Comparison of ENCODE assay signal across 8 cellular contexts in the genomic region with DNA sequence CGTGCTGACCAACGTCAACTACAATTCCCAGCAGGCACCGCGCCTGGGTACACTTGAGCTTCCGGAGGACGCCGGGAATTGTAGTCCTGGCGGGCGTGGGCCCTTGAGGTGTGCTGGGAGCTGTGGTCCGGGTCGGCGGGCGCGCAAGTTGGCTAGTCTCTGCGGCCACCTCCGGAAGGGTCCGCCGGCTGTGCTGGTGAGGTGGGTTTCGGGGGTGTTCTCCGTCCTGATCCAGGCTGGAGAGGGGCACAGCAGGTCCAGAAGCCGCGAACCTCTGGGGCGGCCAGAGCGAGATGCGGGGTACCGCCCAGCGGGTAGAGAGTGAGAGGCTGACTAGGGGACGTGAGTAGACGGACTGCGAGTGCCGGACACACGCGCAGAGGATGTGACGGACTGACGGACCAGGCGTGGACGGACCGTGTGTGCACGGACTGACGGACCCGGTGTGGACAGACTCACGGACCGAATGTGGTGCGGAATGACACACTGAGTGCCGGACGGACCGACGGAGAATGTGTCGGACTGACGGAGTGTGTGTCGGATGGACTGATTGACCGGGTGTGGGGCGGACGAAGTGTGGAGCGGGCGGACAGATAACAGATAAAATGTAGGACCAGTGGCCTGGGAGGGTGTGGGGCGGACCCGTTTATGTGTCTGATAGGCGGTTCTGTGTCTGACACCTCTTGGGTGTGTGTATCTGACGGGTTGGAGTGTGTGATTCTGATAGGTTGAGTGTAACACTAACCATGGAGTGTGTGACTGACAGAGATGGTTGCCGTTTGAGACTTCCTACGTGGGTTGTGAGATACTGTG. TPM values are rescaled to one million over a fixed set of nuclear protein-coding genes. Genes with fewer than 3 reads are reported as not detected.
DNase-seq lines count a peak whose midpoint lies in the region; FAIRE-seq lines count a peak whose summit lies in the region.

TSS of gene ZSCAN22 (plus strand) at position 81 of the 813 bp plus-strand sequence. CDS start 7,809 bp downstream, outside the sequence.

- H3K9me3 ChIP-seq in HAP-1: no peaks in the 10 kb centered on the region
- peaks cover 2% of the 10 kb centered on the region; the same call in 1 of the 2 replicates for H3K9me3 ChIP-seq in MG63
- H3K9me3 ChIP-seq in neuronal stem cell (replicated peaks in 1 of 2; ENCODE audit: control insufficient read depth in 2 of 2, insufficient read depth in 1 of 2, low read depth in 1 of 2, low read length in 2 of 2): no peaks in the 10 kb centered on the region

- peak within 1 kb of the TSS; percentile 34 for H3K27ac ChIP-seq in neuronal stem cell (replicated peaks; ENCODE audit: low read length)

- peak within 1 kb of the TSS; percentile 89 for H3K18ac ChIP-seq in neuronal stem cell (ENCODE audit: low read length)

- peaks cover 7% of the 10 kb centered on the region for H3K79me1 ChIP-seq in neuronal stem cell (ENCODE audit: low read depth, low read length)

- H3K14ac ChIP-seq in neuronal stem cell (ENCODE audit: low read length): peak within 1 kb of the TSS; percentile 95

- H3K4ac ChIP-seq in neuronal stem cell (ENCODE audit: low read length): peak within 1 kb of the TSS; percentile 61

- peak within 1 kb of the TSS; percentile 95 for H3K4me2 ChIP-seq in neuronal stem cell (ENCODE audit: insufficient read depth, low read length, poor library complexity, severe bottlenecking)

- DNase-seq in GDM1 (lab: John Stamatoyannopoulos, UW) (peak; percentile 79), HAP-1 (ENCODE audit: low spot score in 2 of 2) (peak; percentile 95 to 98), MG63 (peak; percentile 98), SHP77 (lab: John Stamatoyannopoulos, UW) (peak; percentile 93 to 98), activated gamma-delta T cell (lab: John Stamatoyannopoulos, UW) (peak; percentile 73), frontal cortex (ENCODE audit: low spot score in 2 of 2) (peak; percentile 87 to 94), neuronal stem cell (ENCODE audit: low spot score) (peak; percentile 95), stromal cell of bone marrow (ENCODE audit: low read depth) (peak; percentile 97)

- H3K4me3 ChIP-seq in HAP-1 (peak within 1 kb of the TSS; percentile 99), MG63 (peak within 1 kb of the TSS; percentile 89), neuronal stem cell (ENCODE audit: low read length in 2 of 2) (peak within 1 kb of the TSS; percentile 74 to 97)

- peak within 1 kb of the TSS; percentile 100 for H3K9ac ChIP-seq in neuronal stem cell (ENCODE audit: low read depth, low read length, poor library complexity)

- H4K91ac ChIP-seq in neuronal stem cell (ENCODE audit: low read depth, low read length, poor library complexity): no peak within 1 kb of the TSS

- peak within 1 kb of the TSS; percentile 86 for H2AK5ac ChIP-seq in neuronal stem cell (ENCODE audit: low read depth, low read length)

- H2BK12ac ChIP-seq in neuronal stem cell (ENCODE audit: low read length): peak within 1 kb of the TSS; percentile 91

- peak within 1 kb of the TSS; percentile 38 for H2BK15ac ChIP-seq in neuronal stem cell (ENCODE audit: low read length)

- peak within 1 kb of the TSS; percentile 99 for H3K23ac ChIP-seq in neuronal stem cell (ENCODE audit: low read depth, low read length, poor library complexity)

- peak within 1 kb of the TSS; percentile 97 for H2AFZ ChIP-seq in neuronal stem cell (ENCODE audit: low read length)

- H3K36me3 ChIP-seq in HAP-1 (replicated peaks) (no peaks in the 10 kb centered on the region; the same call in none of the 2 replicates), MG63 (peaks cover 14% of the 10 kb centered on the region), neuronal stem cell (replicated peaks in 1 of 2; ENCODE audit: control insufficient read depth in 2 of 2, insufficient read depth in 2 of 2, low read length in 2 of 2) (peaks cover 4 to 18% of the 10 kb centered on the region in 2 donors)

- H3K27me3 ChIP-seq in HAP-1 (ENCODE audit: low read depth) (no peaks in the 10 kb centered on the region), MG63 (no peaks in the 10 kb centered on the region), neuronal stem cell (ENCODE audit: control insufficient read depth in 3 of 3, insufficient read depth in 3 of 3, low read depth in 1 of 3, low read length in 3 of 3) (no peaks in the 10 kb centered on the region)

- peaks cover 13% of the 10 kb centered on the region for H3K4me1 ChIP-seq in HAP-1
- H3K4me1 ChIP-seq in neuronal stem cell (ENCODE audit: control insufficient read depth in 2 of 2, insufficient read depth in 1 of 2, low read depth in 1 of 2, low read length in 2 of 2): peaks cover 5 to 8% of the 10 kb centered on the region in 2 donors

- in situ Hi-C loops in HAP-1 (cut with MboI; ENCODE audit: low sequenced_read_pairs): no loop called here

- no CpG with 5 or more reads among the region's 62 CpGs for WGBS in neuronal stem cell (ENCODE audit: extremely low coverage in 2 of 2, insufficient read length in 2 of 2, insufficient replicate concordance in 1 of 2), 2 donors

- peak within 1 kb of the TSS; percentile 38 for H2BK120ac ChIP-seq in neuronal stem cell (ENCODE audit: low read depth, low read length)

- H4K8ac ChIP-seq in neuronal stem cell (ENCODE audit: low read depth, low read length): peak within 1 kb of the TSS; percentile 53

- FAIRE-seq in frontal cortex (lab: Jason Lieb, UNC): no peak

- peak within 1 kb of the TSS; percentile 30 for H2BK5ac ChIP-seq in neuronal stem cell (ENCODE audit: low read length)

RNA-seq across cellular contexts. Expression of gene ZSCAN22, which starts in this region (rescaled TPM):
- total RNA-seq in MG63 (2014; rRNA removed; shearing (Covaris generic); ENCODE audit: low replicate concordance): 0.12 and 2.5 TPM in 2 replicates
- 2.0 TPM for total RNA-seq in frontal cortex
- polyA plus RNA-seq in neuronal stem cell (2013, experiment 1 of 2): 1.8 TPM
- 1.8 TPM for polyA plus RNA-seq in neuronal stem cell (2013, experiment 2 of 2)

Comparison
In these comparisons a context has a peak if more than half of its experiments do, and no peak if none do; other contexts are left out.
1. Peak in every context shown above with its lines: DNase-seq, H3K4me3 ChIP-seq and H3K27ac ChIP-seq.